9 cellular contexts compared by ENCODE assay signal in genomic region chr5:132465095-132465707, GRCh38. TPM values are rescaled to one million over a fixed set of nuclear protein-coding genes. Genes with fewer than 3 reads are reported as not detected.
DNase-seq lines count a peak whose midpoint lies in the region; ATAC-seq lines count a peak whose summit lies in the region.
"Had no signal": no experiment of that assay in that cellular context is flagged by ENCODE, and none has a peak within 500 bp of the region (broad histone marks: within the 10 kb centered on the region; RNA-seq: fewer than 3 reads in every experiment).

No MANE protein-coding gene starts in this region.

- H3K9me3 ChIP-seq in T-helper 17 cell (ENCODE audit: control insufficient read depth, low read length, poor library complexity, severe bottlenecking), result no peaks in the 10 kb centered on the region
- H3K9me3 ChIP-seq: HAP-1 had no signal

- peaks cover 3% of the 10 kb centered on the region for H3K36me3 Mint-ChIP-seq in T-helper 17 cell (ENCODE audit: low read depth)

- H3K27ac Mint-ChIP-seq in T-helper 17 cell, result peak overlapping the region; percentile 100

- ATAC-seq in T-helper 17 cell, result no peak

- peak; percentile 23 for DNase-seq in NCI-H1694 treated with DMSO at 0.1 percent for 48 hours (lab: John Stamatoyannopoulos, UW)
- DNase-seq in NCI-H1694 (lab: John Stamatoyannopoulos, UW), result no peak
- DNase-seq in T-helper 17 cell, result peak in 1 of 3 donors; percentile 7
- peak; percentile 54 for DNase-seq in kidney tubule cell (ENCODE audit: low spot score)
- DNase-seq in stimulated activated CD8-positive, alpha-beta memory T cell treated with anti-CD3 and anti-CD28 coated beads, Interleukin-4, amount 100 ng/mL, for 48 hours, result peak; percentile 27
- DNase-seq in kidney glomerular epithelial cell (lab: John Stamatoyannopoulos, UW), result no peak
- no peak for DNase-seq in HUDEP-2 (lab: John Stamatoyannopoulos, UW; ENCODE audit: unreplicated experiment in 76 of 76)
- DNase-seq in NCI-H2107 (lab: John Stamatoyannopoulos, UW), result no peak

- no peaks in the 10 kb centered on the region for H3K27me3 Mint-ChIP-seq in T-helper 17 cell

- peak overlapping the region; percentile 85 for H3K4me3 Mint-ChIP-seq in T-helper 17 cell

- H3K4me1 Mint-ChIP-seq in T-helper 17 cell, result peaks cover 86% of the 10 kb centered on the region

RNA-seq across cellular contexts. Expression of gene IRF1, which starts 25.4 kb away (rescaled TPM):
- 100 to 1,000 TPM; 590 to 639 TPM for total RNA-seq in T-helper 17 cell

Comparison
In these comparisons a context has a peak if more than half of its experiments do, and no peak if none do; other contexts are left out.
1. DNase-seq: peak in NCI-H1694 treated with DMSO at 0.1 percent for 48 hours (single experiment), kidney tubule cell (single experiment) and stimulated activated CD8-positive, alpha-beta memory T cell treated with anti-CD3 and anti-CD28 coated beads, Interleukin-4, amount 100 ng/mL, for 48 hours (single experiment); none in NCI-H1694 (single experiment), kidney glomerular epithelial cell (single experiment), HUDEP-2 (0 of 76) and NCI-H2107 (single experiment).